In the genomic region with DNA sequence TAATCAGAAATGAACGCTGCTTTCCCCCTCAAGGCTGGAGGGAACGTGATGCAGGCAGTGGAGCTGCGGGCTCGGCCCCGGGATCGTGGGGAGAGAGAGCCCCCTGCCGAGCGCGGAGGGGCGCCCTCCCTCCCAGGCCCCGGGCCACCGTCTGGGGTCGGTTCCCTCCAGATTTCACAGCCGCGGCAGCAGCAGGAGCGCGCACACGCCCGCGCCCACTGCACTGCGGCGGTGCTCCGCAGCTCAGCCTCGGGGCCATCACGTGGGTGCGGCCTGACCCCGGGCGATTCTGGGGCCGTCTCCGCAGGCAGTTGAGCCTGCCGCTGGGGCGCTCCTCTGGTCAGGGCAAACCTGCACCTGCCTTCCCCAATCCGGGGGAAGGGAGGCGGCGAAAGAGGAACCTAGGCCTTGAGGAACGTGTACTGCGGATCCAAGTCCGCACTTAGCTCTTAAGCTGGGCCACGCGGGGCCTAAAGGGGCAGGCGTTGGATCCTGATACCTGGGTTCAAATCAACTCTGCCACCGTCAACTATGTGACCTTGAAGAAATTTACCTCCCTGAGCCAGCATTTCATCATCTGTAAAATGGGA, we compare ENCODE assay signal across 8 cellular contexts. TPM values are rescaled to one million over a fixed set of nuclear protein-coding genes. Genes with fewer than 3 reads are reported as not detected.
DNase-seq lines count a peak whose midpoint lies in the region; ATAC-seq, FAIRE-seq and TF ChIP-seq lines count a peak whose summit lies in the region.

No MANE protein-coding gene starts in this region.

- peak; percentile 72 to 73 for TF ChIP-seq RAD21 in K562 (CRISPR knock-in tag; conservative IDR thresholded peaks at IDR 0.05 in 1 of 2, IDR thresholded peaks at IDR 0.05 in 1 of 2)

- H3K4me1 ChIP-seq in K562 (replicated peaks in 1 of 2; ENCODE audit: control insufficient read depth in 2 of 2, insufficient read depth in 2 of 2, low read length in 2 of 2) (peaks cover 15% of the 10 kb centered on the region in 2 experiments; a peak in 4 of 5 replicates), iPS-18a (ENCODE audit: control insufficient read depth, low read depth, low read length) (peaks cover 15% of the 10 kb centered on the region), sigmoid colon (peaks cover 0 to 15% (median 13%) of the 10 kb centered on the region in 4 donors)

- in situ Hi-C loops in K562 (cut with MboI): no loop called here

- H3K4me2 ChIP-seq in K562 (ENCODE audit: insufficient read depth, low read length): peak overlapping the region; percentile 61

- no TSS peak for BruUV-seq in K562 (replicated peaks; lab: Mats Ljungman, UMichigan)

- H4K20me1 ChIP-seq in K562 (replicated peaks; ENCODE audit: control insufficient read depth, insufficient read depth, low read length): no peaks in the 10 kb centered on the region

- ATAC-seq in GM21737 (IDR thresholded peaks at IDR 0.05; ENCODE audit: unreplicated experiment) (peak; percentile 75), K562 (peak; percentile 91)

- H3K4me3 ChIP-seq in K562: peak overlapping the region; percentile 22
- H3K4me3 ChIP-seq in iPS-18a (ENCODE audit: low read length): peak overlapping the region; percentile 48
- peak overlapping the region; percentile 5 to 50 (median 42) for H3K4me3 ChIP-seq in sigmoid colon

- WGBS in K562 (ENCODE audit: insufficient coverage, low coverage, missing lambda C conversion rate): 11% methylated on average over 25 of the region's 42 CpGs
- WGBS in sigmoid colon, 2 donors: 9% methylated on average over 42 of the region's 42 CpGs

- CTCF ChIA-PET in K562 (lab: Yijun Ruan, JAX; ENCODE audit: low intra/inter-chr PET ratio): interaction anchor here (0.6 to 1.7 kb wide), 3 partner anchors 25 to 528 kb away, joined by 3 to 13 read pairs (median 6); no protein-coding TSS in a partner anchor

- H3K9me1 ChIP-seq in K562 (ENCODE audit: control insufficient read depth, insufficient read depth, low read length): no peaks in the 10 kb centered on the region

- intact Hi-C loops in K562 (cut with micrococcal nuclease) (loop anchor here (1.0 kb wide), 1 partner anchor 25 kb away; no protein-coding TSS in a partner anchor), sigmoid colon (cut with DNase I) (no loop called here)

- TF ChIP-seq EP300 in K562 (IDR thresholded peaks at IDR 0.05; ENCODE audit: low read length): no peak
- no peak for TF ChIP-seq EP300 in sigmoid colon (IDR thresholded peaks at IDR 0.05)

- TF ChIP-seq CTCF in K562 (IDR thresholded peaks at IDR 0.05 in 2 of 3, conservative IDR thresholded peaks at IDR 0.05 in 1 of 3; ENCODE audit: insufficient read depth in 2 of 3, low read depth in 1 of 3, low read length in 3 of 3): peak; percentile 58 to 71 (median 65)
- TF ChIP-seq CTCF in sigmoid colon (IDR thresholded peaks at IDR 0.05): peak in 2 of 4 experiments; percentile 12 to 22

- POLR2A ChIA-PET in K562 (lab: Yijun Ruan, JAX): interaction anchor here (0.6 to 2.6 kb wide), 7 partner anchors 8 to 894 kb away, joined by 3 to 10 read pairs (median 3); partner anchors contain the start of genes DELE1 and RNF14

- DNase-seq in ELR (ENCODE audit: low read depth): peak; percentile 56
- DNase-seq in NCI-H2227 treated with DMSO at 0.1 percent for 48 hours (lab: John Stamatoyannopoulos, UW): peak; percentile 21
- peak; percentile 66 to 74 (median 71) for DNase-seq in K562 (ENCODE audit: extremely low read depth in 1 of 4, low spot score in 3 of 4)
- peak; percentile 71 for DNase-seq in sigmoid colon
- no peak for DNase-seq in activated effector memory CD4-positive, alpha-beta T cell treated with Interleukin-2 at 50 U/mL for 16 hours
- no peak for DNase-seq in NCI-H2081 (lab: John Stamatoyannopoulos, UW)

- TF ChIP-seq POLR2A in K562 (conservative IDR thresholded peaks at IDR 0.05): no peak
- no peak for TF ChIP-seq POLR2A in sigmoid colon (IDR thresholded peaks at IDR 0.05)

- no peaks in the 10 kb centered on the region for H3K79me2 ChIP-seq in K562 (ENCODE audit: control insufficient read depth, insufficient read depth, low read length)

- H3K27ac ChIP-seq in K562 (ENCODE audit: extremely low read depth, low read depth, low read length): no peak overlapping the region
- no peak overlapping the region for H3K27ac ChIP-seq in iPS-18a (ENCODE audit: low read length)
- H3K27ac ChIP-seq in sigmoid colon: peak overlapping the region in 2 of 4 donors; percentile 11 to 37

- peak overlapping the region; percentile 29 to 86; a peak in 3 of 4 replicates for H3K9ac ChIP-seq in K562 (ENCODE audit: insufficient read depth in 1 of 2, low read depth in 2 of 2, low read length in 2 of 2)
- peak overlapping the region; percentile 4 for H3K9ac ChIP-seq in iPS-18a (ENCODE audit: low read length)

- H3K27me3 ChIP-seq in K562 (ENCODE audit: control insufficient read depth in 2 of 2, insufficient read depth in 2 of 2, low read length in 2 of 2) (no peaks in the 10 kb centered on the region), iPS-18a (ENCODE audit: control insufficient read depth, insufficient read depth, low read length) (peaks cover 14% of the 10 kb centered on the region), sigmoid colon (no peaks in the 10 kb centered on the region)

- H3K36me3 ChIP-seq in K562 (ENCODE audit: control insufficient read depth, insufficient read depth, low read length) (no peaks in the 10 kb centered on the region), iPS-18a (ENCODE audit: control insufficient read depth, low read depth, low read length) (no peaks in the 10 kb centered on the region), sigmoid colon (no peaks in the 10 kb centered on the region)

- no peak for FAIRE-seq in K562 (lab: Jason Lieb, UNC)

- peak overlapping the region; percentile 94 for H2AFZ ChIP-seq in K562 (ENCODE audit: low read depth, low read length)

- H3K9me3 ChIP-seq in K562 (replicated peaks; ENCODE audit: control insufficient read depth, insufficient read depth, low read depth, low read length) (no peaks in the 10 kb centered on the region; the same call in 1 of the 2 replicates), iPS-18a (ENCODE audit: control insufficient read depth, low read depth, low read length) (no peaks in the 10 kb centered on the region), sigmoid colon (no peaks in the 10 kb centered on the region)

RNA-seq across cellular contexts. Expression of gene DELE1, which starts 9.4 kb away (rescaled TPM):
- 104 and 158 TPM in 2 replicates for total RNA-seq in K562 (2011; cell fraction: chromatin; rRNA removed; ENCODE audit: low replicate concordance)
- 66.7 and 84.5 TPM in 2 replicates for total RNA-seq in K562 (2011; cell fraction: nucleolus; rRNA removed)
- total RNA-seq in K562 (2011; cell fraction: nucleoplasm; rRNA removed): 76.9 and 103 TPM in 2 replicates
- total RNA-seq in K562 (2014; rRNA removed): 48.5 and 49.8 TPM in 2 replicates
- total RNA-seq in K562 (2014; rRNA removed; fragmentation: Illumina TruSeq; extraction: Trizol): 29.2 and 34.0 TPM in 2 replicates
- total RNA-seq in K562 (2015; rRNA removed; fragmentation: Illumina TruSeq; extraction: Trizol): 42.6 and 51.5 TPM in 2 replicates
- total RNA-seq in K562 (2021): 64.7 and 68.8 TPM in 2 replicates
- polyA plus RNA-seq in K562 (2011; rRNA removed): 73.0 and 100.0 TPM in 2 replicates
- polyA plus RNA-seq in K562 (2011; cell fraction: cytosol; rRNA removed): 72.9 and 97.6 TPM in 2 replicates
- 309 and 379 TPM in 2 replicates for polyA plus RNA-seq in K562 (2011; cell fraction: nucleus; rRNA removed)
- polyA plus RNA-seq in K562 (2012): 49.1 and 105 TPM in 2 replicates
- polyA plus RNA-seq in K562 (2014; fragmentation: Illumina TruSeq; extraction: Trizol): 62.7 and 65.1 TPM in 2 replicates
- polyA plus RNA-seq in K562 (2014; fragmentation: Nextera tagmentation; extraction: Ambion mirVana): 10 to 100 TPM; 16.6 to 37.6 TPM
- 66.3 and 74.4 TPM in 2 replicates for polyA plus RNA-seq in K562 (2014; rRNA removed)
- 30.3 and 39.6 TPM in 2 replicates for polyA minus RNA-seq in K562 (2011; rRNA and poly(A)+ RNA removed)
- polyA minus RNA-seq in K562 (2011; cell fraction: cytosol; rRNA and poly(A)+ RNA removed): 32.1 and 33.3 TPM in 2 replicates
- polyA minus RNA-seq in K562 (2011; cell fraction: nucleus; rRNA and poly(A)+ RNA removed): 47.8 and 79.8 TPM in 2 replicates
- 10 to 100 TPM; 47.7 to 88.3 (median 69.1) TPM for total RNA-seq in sigmoid colon
- 10 to 100 TPM; 34.2 to 52.6 (median 41.2) TPM for polyA plus RNA-seq in sigmoid colon

RNA-seq across cellular contexts. Expression of gene PCDH1, which starts 36.0 kb away (rescaled TPM):
- total RNA-seq in K562 (2011; cell fraction: chromatin; rRNA removed; ENCODE audit: low replicate concordance): 3.9 and 10.2 TPM in 2 replicates
- 12.1 and 13.5 TPM in 2 replicates for total RNA-seq in K562 (2011; cell fraction: nucleolus; rRNA removed)
- total RNA-seq in K562 (2011; cell fraction: nucleoplasm; rRNA removed): 6.8 and 8.7 TPM in 2 replicates
- total RNA-seq in K562 (2014; rRNA removed): 3.3 and 3.6 TPM in 2 replicates
- total RNA-seq in K562 (2014; rRNA removed; fragmentation: Illumina TruSeq; extraction: Trizol): 0.77 and 1.1 TPM in 2 replicates
- total RNA-seq in K562 (2015; rRNA removed; fragmentation: Illumina TruSeq; extraction: Trizol): 0.80 and 1.1 TPM in 2 replicates
- 3.2 and 3.6 TPM in 2 replicates for total RNA-seq in K562 (2021)
- 1.1 and 2.3 TPM in 2 replicates for polyA plus RNA-seq in K562 (2011; rRNA removed)
- polyA plus RNA-seq in K562 (2011; cell fraction: cytosol; rRNA removed): 1.9 and 4.1 TPM in 2 replicates
- 0.95 and 3.6 TPM in 2 replicates for polyA plus RNA-seq in K562 (2011; cell fraction: nucleus; rRNA removed)
- 1.5 and 1.6 TPM in 2 replicates for polyA plus RNA-seq in K562 (2012)
- 2.2 and 2.3 TPM in 2 replicates for polyA plus RNA-seq in K562 (2014; fragmentation: Illumina TruSeq; extraction: Trizol)
- under 1 TPM in 1 of 2 experiments, not detected in 1; 0.11 TPM for polyA plus RNA-seq in K562 (2014; fragmentation: Nextera tagmentation; extraction: Ambion mirVana)
- 1.4 and 1.6 TPM in 2 replicates for polyA plus RNA-seq in K562 (2014; rRNA removed)
- 2.4 and 11.1 TPM in 2 replicates for polyA minus RNA-seq in K562 (2011; rRNA and poly(A)+ RNA removed)
- polyA minus RNA-seq in K562 (2011; cell fraction: cytosol; rRNA and poly(A)+ RNA removed): 2.3 and 6.8 TPM in 2 replicates
- polyA minus RNA-seq in K562 (2011; cell fraction: nucleus; rRNA and poly(A)+ RNA removed): 1.6 and 2.2 TPM in 2 replicates
- 10 to 100 TPM in 3 of 4 donors, 1 to 10 TPM in 1; 8.6 to 19.4 (median 13.4) TPM for total RNA-seq in sigmoid colon
- polyA plus RNA-seq in sigmoid colon: 10 to 100 TPM in 2 of 3 donors, 1 to 10 TPM in 1; 9.0 to 47.2 (median 11.8) TPM

RNA-seq across cellular contexts. Expression of gene PCDH12, which starts 43.8 kb away (rescaled TPM):
- not detected in 2 replicates for total RNA-seq in K562 (2011; cell fraction: chromatin; rRNA removed; ENCODE audit: low replicate concordance)
- under 0.01 TPM in 1 of 2 replicates, not detected in the other for total RNA-seq in K562 (2011; cell fraction: nucleolus; rRNA removed)
- total RNA-seq in K562 (2011; cell fraction: nucleoplasm; rRNA removed): not detected in 2 replicates
- total RNA-seq in K562 (2014; rRNA removed) (0.04 TPM in 1 of 2 replicates, not detected in the other), K562 (2014; rRNA removed; fragmentation: Illumina TruSeq; extraction: Trizol) (0.03 TPM in 1 of 2 replicates, not detected in the other), K562 (2015; rRNA removed; fragmentation: Illumina TruSeq; extraction: Trizol) (not detected in 2 replicates), K562 (2021) (0.04 TPM in 1 of 2 replicates, not detected in the other), sigmoid colon (1 to 10 TPM in 3 of 4 donors, under 1 TPM in 1; 0.55 to 6.2 (median 2.9) TPM)
- polyA plus RNA-seq in K562 (2011; rRNA removed) (not detected in 2 replicates), K562 (2014; fragmentation: Illumina TruSeq; extraction: Trizol) (0.01 and 0.03 TPM in 2 replicates), K562 (2014; fragmentation: Nextera tagmentation; extraction: Ambion mirVana) (under 1 TPM; 0.01 TPM), K562 (2014; rRNA removed) (0.01 TPM in 1 of 2 replicates, not detected in the other), sigmoid colon (under 1 TPM; 0.23 to 0.69 (median 0.60) TPM)
- polyA plus RNA-seq in K562 (2011; cell fraction: cytosol; rRNA removed): under 0.01 TPM in 1 of 2 replicates, not detected in the other
- polyA plus RNA-seq in K562 (2011; cell fraction: nucleus; rRNA removed): not detected in 2 replicates
- 0.03 and 0.79 TPM in 2 replicates for polyA plus RNA-seq in K562 (2012)
- not detected in 2 replicates for polyA minus RNA-seq in K562 (2011; rRNA and poly(A)+ RNA removed)
- polyA minus RNA-seq in K562 (2011; cell fraction: cytosol; rRNA and poly(A)+ RNA removed): not detected in 2 replicates
- not detected in 2 replicates for polyA minus RNA-seq in K562 (2011; cell fraction: nucleus; rRNA and poly(A)+ RNA removed)

RNA-seq across cellular contexts. Expression of gene RNF14, which starts 54.7 kb away (rescaled TPM):
- total RNA-seq in K562 (2011; cell fraction: chromatin; rRNA removed; ENCODE audit: low replicate concordance): 48.4 and 50.0 TPM in 2 replicates
- 25.0 and 27.0 TPM in 2 replicates for total RNA-seq in K562 (2011; cell fraction: nucleolus; rRNA removed)
- total RNA-seq in K562 (2011; cell fraction: nucleoplasm; rRNA removed): 37.1 and 41.4 TPM in 2 replicates
- 36.3 and 49.4 TPM in 2 replicates for total RNA-seq in K562 (2014; rRNA removed)
- total RNA-seq in K562 (2014; rRNA removed; fragmentation: Illumina TruSeq; extraction: Trizol): 96.0 and 113 TPM in 2 replicates
- 63.5 and 65.7 TPM in 2 replicates for total RNA-seq in K562 (2015; rRNA removed; fragmentation: Illumina TruSeq; extraction: Trizol)
- total RNA-seq in K562 (2021): 71.5 and 72.9 TPM in 2 replicates
- polyA plus RNA-seq in K562 (2011; rRNA removed): 40.2 and 75.1 TPM in 2 replicates
- 27.5 and 29.4 TPM in 2 replicates for polyA plus RNA-seq in K562 (2011; cell fraction: cytosol; rRNA removed)
- polyA plus RNA-seq in K562 (2011; cell fraction: nucleus; rRNA removed): 31.7 and 39.3 TPM in 2 replicates
- 71.4 and 72.1 TPM in 2 replicates for polyA plus RNA-seq in K562 (2012)
- polyA plus RNA-seq in K562 (2014; fragmentation: Illumina TruSeq; extraction: Trizol): 91.6 and 94.7 TPM in 2 replicates
- polyA plus RNA-seq in K562 (2014; fragmentation: Nextera tagmentation; extraction: Ambion mirVana): 100 to 1,000 TPM; 100 to 140 TPM
- polyA plus RNA-seq in K562 (2014; rRNA removed): 38.1 and 41.4 TPM in 2 replicates
- polyA minus RNA-seq in K562 (2011; rRNA and poly(A)+ RNA removed): 49.8 and 68.3 TPM in 2 replicates
- polyA minus RNA-seq in K562 (2011; cell fraction: cytosol; rRNA and poly(A)+ RNA removed): 27.7 and 44.4 TPM in 2 replicates
- 20.3 and 28.5 TPM in 2 replicates for polyA minus RNA-seq in K562 (2011; cell fraction: nucleus; rRNA and poly(A)+ RNA removed)
- total RNA-seq in sigmoid colon: 10 to 100 TPM; 30.7 to 70.1 (median 53.5) TPM
- 10 to 100 TPM; 31.5 to 43.2 (median 42.6) TPM for polyA plus RNA-seq in sigmoid colon

Comparison
In these comparisons a context has a peak if more than half of its experiments do, and no peak if none do; other contexts are left out.
1. DNase-seq: peak in ELR (single experiment), NCI-H2227 treated with DMSO at 0.1 percent for 48 hours (single experiment), K562 (4 of 4) and sigmoid colon (single experiment); none in activated effector memory CD4-positive, alpha-beta T cell treated with Interleukin-2 at 50 U/mL for 16 hours (single experiment) and NCI-H2081 (0 of 2).
2. Peak in every context shown above with its lines, with median percentiles within 50 percentile points of each other: H3K4me3 ChIP-seq.